In the genomic region with DNA sequence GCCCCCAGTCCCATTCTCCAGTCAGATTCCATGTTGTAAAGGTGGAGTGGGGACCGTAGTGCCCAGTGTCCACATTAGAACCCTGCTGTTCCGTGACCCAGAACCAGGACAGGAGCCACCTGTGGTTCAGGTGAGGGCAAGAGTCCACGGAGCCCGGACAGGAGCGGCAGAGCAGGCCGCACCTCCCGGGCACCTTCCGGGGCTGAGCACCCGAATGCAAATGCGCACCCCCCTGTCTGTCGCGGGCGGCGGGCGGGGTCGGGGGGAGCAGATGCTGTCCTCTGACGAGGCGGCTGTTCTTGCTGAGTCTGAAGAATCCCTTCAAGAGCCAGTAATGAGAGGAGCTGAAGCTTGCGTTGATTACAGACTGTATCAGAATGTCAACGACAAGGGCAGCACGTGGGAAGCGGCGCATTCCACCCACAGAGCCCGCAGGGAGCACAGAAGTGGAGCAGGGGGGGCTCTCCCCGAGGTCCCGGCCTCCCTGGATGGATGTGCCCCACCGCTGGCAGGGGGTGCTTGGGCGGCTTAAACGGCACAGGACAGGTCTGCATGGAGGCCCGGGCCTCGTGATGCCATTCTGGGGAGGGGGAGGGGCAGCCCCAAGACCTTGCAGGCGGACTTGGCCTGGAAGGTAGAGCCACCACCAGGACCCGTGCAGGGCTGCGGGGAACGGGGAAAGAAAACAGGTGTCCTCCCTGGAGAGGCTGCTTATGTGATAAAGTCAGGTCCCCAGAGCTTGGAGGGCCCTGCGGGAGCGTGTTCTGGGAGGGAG, we compare ENCODE assay signal across 16 cellular contexts.
DNase-seq lines count a peak whose midpoint lies in the region; ATAC-seq, FAIRE-seq and TF ChIP-seq lines count a peak whose summit lies in the region.
"Had no signal": no experiment of that assay in that cellular context is flagged by ENCODE, and none has a peak within 500 bp of the region (broad histone marks: within the 10 kb centered on the region; RNA-seq: fewer than 3 reads in every experiment).

No MANE protein-coding gene starts in this region.

- H3K4me3 ChIP-seq in right atrium auricular region (no peak overlapping the region), H1 (ENCODE audit: extremely low read depth in 1 of 4, insufficient read depth in 2 of 4, low read depth in 3 of 4, low read length in 4 of 4) (no peak overlapping the region), lung (no peak overlapping the region), vagina (no peak overlapping the region)
- H3K4me3 ChIP-seq: BLaER1 had no signal

- H4K91ac ChIP-seq in H1 (replicated peaks; ENCODE audit: insufficient read length, low read length): no peak overlapping the region

- no peak overlapping the region for H3K27ac Mint-ChIP-seq in HFFc6

- no peaks in the 10 kb centered on the region for H3K79me1 ChIP-seq in H1 (ENCODE audit: low read depth, low read length)

- H2BK12ac ChIP-seq in H1 (ENCODE audit: low read depth, low read length): no peak overlapping the region

- H2BK120ac ChIP-seq in H1 (replicated peaks; ENCODE audit: low read depth, low read length): no peak overlapping the region

- no peak overlapping the region for H2AK5ac ChIP-seq in H1 (ENCODE audit: low read depth, low read length)

- peak in 1 of 2 experiments; percentile 9; a peak in 1 of 4 replicates for TF ChIP-seq RAD21 in H1 (IDR thresholded peaks at IDR 0.05 in 1 of 2, conservative IDR thresholded peaks at IDR 0.05 in 1 of 2; ENCODE audit: low read depth in 2 of 2, low read length in 2 of 2)

- no peak overlapping the region for H3K23ac ChIP-seq in H1 (ENCODE audit: insufficient read length)

- H3K9me3 ChIP-seq in right atrium auricular region (peaks cover 0 to 10% of the 10 kb centered on the region in 2 donors), H1 (ENCODE audit: insufficient read depth in 2 of 2, low read depth in 1 of 2, low read length in 1 of 2) (no peaks in the 10 kb centered on the region), lung (ENCODE audit: control insufficient read depth in 2 of 2, insufficient read depth in 1 of 2, low read length in 1 of 2) (peaks cover 2 to 4% of the 10 kb centered on the region in 2 donors), vagina (no peaks in the 10 kb centered on the region)

- H3K4me3 Mint-ChIP-seq in HFFc6: no peak overlapping the region
- H3K4me3 Mint-ChIP-seq: CD8-positive, alpha-beta memory T cell had no signal

- H3K36me3 ChIP-seq in right atrium auricular region (no peaks in the 10 kb centered on the region), H1 (ENCODE audit: control insufficient read depth in 2 of 4, insufficient read depth in 4 of 4, low read length in 3 of 4) (no peaks in the 10 kb centered on the region), lung (ENCODE audit: control insufficient read depth in 2 of 2, insufficient read depth in 2 of 2, low read length in 2 of 2) (no peaks in the 10 kb centered on the region), vagina (no peaks in the 10 kb centered on the region)
- H3K36me3 ChIP-seq: BLaER1 had no signal

- POLR2A ChIA-PET in H1 (lab: Charles Lee; ENCODE audit: partially characterized antibody): no interaction called here

- TF ChIP-seq POLR2A in H1 (IDR thresholded peaks at IDR 0.05; ENCODE audit: control extremely low read depth in 1 of 2, low read depth in 2 of 2, low read length in 2 of 2) (no peak), vagina (IDR thresholded peaks at IDR 0.05) (no peak)

- TF ChIP-seq CTCF in right atrium auricular region (IDR thresholded peaks at IDR 0.05) (no peak), H1 (IDR thresholded peaks at IDR 0.05; ENCODE audit: control extremely low read depth in 1 of 3, insufficient read depth in 1 of 3, low read depth in 1 of 3, low read length in 3 of 3) (no peak), lung (IDR thresholded peaks at IDR 0.05; ENCODE audit: control extremely low read depth, extremely low read depth) (no peak), vagina (IDR thresholded peaks at IDR 0.05) (no peak), HFFc6 (IDR thresholded peaks at IDR 0.05) (no peak)

- 0 out of 2 replicates have a peak, but pooled peaks cover 2% of the 10 kb centered on the region for H3K27me3 Mint-ChIP-seq in HFFc6 (ENCODE audit: insufficient read depth)
- H3K27me3 Mint-ChIP-seq: CD8-positive, alpha-beta memory T cell had no signal

- no peak overlapping the region for H2BK5ac ChIP-seq in H1 (ENCODE audit: low read depth, low read length)

- H3K36me3 Mint-ChIP-seq in HFFc6 (ENCODE audit: low read depth): peaks cover 7% of the 10 kb centered on the region

- H3K9ac ChIP-seq in H1 (replicated peaks in 1 of 4; ENCODE audit: extremely low read depth in 1 of 4, low read depth in 3 of 4, low read length in 3 of 4): no peak overlapping the region
- H3K9ac ChIP-seq: BLaER1 had no signal

- H3K4me1 ChIP-seq in right atrium auricular region: no peaks in the 10 kb centered on the region
- H3K4me1 ChIP-seq in H1 (replicated peaks in 1 of 4; ENCODE audit: control insufficient read depth in 3 of 4, insufficient read depth in 4 of 4, low read length in 3 of 4): no peaks in the 10 kb centered on the region
- H3K4me1 ChIP-seq in lung (ENCODE audit: control insufficient read depth in 2 of 2, insufficient read depth in 2 of 2, low read length in 2 of 2): no peaks in the 10 kb centered on the region
- no peaks in the 10 kb centered on the region for H3K4me1 ChIP-seq in vagina
- H3K4me1 ChIP-seq: BLaER1, Caco-2 had no signal

- CTCF ChIA-PET in H1 (lab: Charles Lee; ENCODE audit: partially characterized antibody): no interaction called here

- ATAC-seq in left ventricle myocardium superior (no peak), lung (ENCODE audit: insufficient read depth, low FRiP score) (no peak)
- ATAC-seq: HepG2 had no signal

- H3K4me2 ChIP-seq in H1 (ENCODE audit: insufficient read depth in 1 of 2, low read depth in 2 of 2, low read length in 2 of 2): no peak overlapping the region
- H3K4me2 ChIP-seq: BLaER1 had no signal

- no peak for FAIRE-seq in H1 (lab: Jason Lieb, UNC)
- FAIRE-seq: H54, HepG2 had no signal

- WGBS in H1 (ENCODE audit: extremely low coverage in 1 of 2, insufficient coverage in 1 of 2, insufficient read length in 1 of 2, insufficient replicate concordance in 2 of 2, low coverage in 1 of 2, low lambda C conversion rate in 2 of 2, missing lambda C conversion rate in 1 of 2), 2 experiments: 95% methylated on average over 24 of the region's 37 CpGs; no CpG with 5 or more reads in 1 of the 2 experiments
- 88 to 92% methylated on average over 37 of the region's 37 CpGs for WGBS in lung, 2 donors

- intact Hi-C loops in left ventricle myocardium superior (cut with micrococcal nuclease): no loop called here
- intact Hi-C loops in vagina (cut with DNase I): no loop called here

- H3K23me2 ChIP-seq in H1 (ENCODE audit: low read depth, low read length): peaks cover 6% of the 10 kb centered on the region; the same call in 1 of the 2 replicates

- H3K56ac ChIP-seq in H1 (replicated peaks; ENCODE audit: insufficient read length, low read depth, low read length): no peak overlapping the region

- H3K27ac ChIP-seq in right atrium auricular region (no peak overlapping the region), H1 (ENCODE audit: low read depth, low read length) (no peak overlapping the region), lung (ENCODE audit: low read depth in 1 of 2, low read length in 1 of 2) (no peak overlapping the region), vagina (no peak overlapping the region)
- H3K27ac ChIP-seq: BLaER1 had no signal

- no peak overlapping the region for H3K4ac ChIP-seq in H1 (replicated peaks; ENCODE audit: insufficient read length, low read depth, low read length)

- no peaks in the 10 kb centered on the region for H3K4me1 Mint-ChIP-seq in HFFc6 (ENCODE audit: low read depth)
- H3K4me1 Mint-ChIP-seq: CD8-positive, alpha-beta memory T cell had no signal

- DNase-seq in right atrium auricular region (ENCODE audit: low spot score): peak; percentile 32
- no peak for DNase-seq in left ventricle myocardium superior
- peak in 1 of 2 experiments; percentile 42 for DNase-seq in H1 (ENCODE audit: low read depth in 1 of 2, low spot score in 2 of 2)
- DNase-seq in lung (ENCODE audit: low spot score): peak; percentile 27
- DNase-seq in vagina (ENCODE audit: extremely low spot score in 2 of 2): peak; percentile 74 to 80
- no peak for DNase-seq in ecto neural progenitor cell (ENCODE audit: low spot score)
- DNase-seq in HFFc6: no peak
- DNase-seq in HK-2 (ENCODE audit: unreplicated experiment): no peak
- DNase-seq: 8988T; AML-193; Caco-2; CD8-positive, alpha-beta memory T cell; GF-D8 had no signal

- no peak overlapping the region for H4K8ac ChIP-seq in H1 (ENCODE audit: extremely low read depth, insufficient read depth, low read length)

- H2BK15ac ChIP-seq in H1 (ENCODE audit: low read length): no peak overlapping the region

- no peak overlapping the region for H3K18ac ChIP-seq in H1 (ENCODE audit: extremely low read depth, low read length)

- no peak overlapping the region for H2AFZ ChIP-seq in H1 (ENCODE audit: low read length)

- no peak for TF ChIP-seq EP300 in H1 (IDR thresholded peaks at IDR 0.05; ENCODE audit: borderline replicate concordance in 1 of 2, low read depth in 2 of 2, low read length in 2 of 2)

- H4K20me1 ChIP-seq in H1 (replicated peaks in 1 of 2; ENCODE audit: control insufficient read depth in 1 of 2, insufficient read depth in 2 of 2, low read length in 2 of 2): peaks cover 0 to 2% of the 10 kb centered on the region in 2 experiments
- H4K20me1 ChIP-seq: BLaER1 had no signal

- H4K5ac ChIP-seq in H1 (ENCODE audit: insufficient read length, low read depth, low read length): no peak overlapping the region

- peaks cover 31% of the 10 kb centered on the region for H3K9me3 Mint-ChIP-seq in HFFc6
- H3K9me3 Mint-ChIP-seq: CD8-positive, alpha-beta memory T cell had no signal

- H2BK20ac ChIP-seq in H1 (ENCODE audit: low read length): no peak overlapping the region

- H3K27me3 ChIP-seq in right atrium auricular region (no peaks in the 10 kb centered on the region), H1 (replicated peaks in 1 of 4; ENCODE audit: control insufficient read depth in 3 of 4, extremely low read depth in 1 of 4, insufficient read depth in 3 of 4, low read length in 3 of 4) (no peaks in the 10 kb centered on the region), lung (ENCODE audit: control insufficient read depth, insufficient read depth) (no peaks in the 10 kb centered on the region), vagina (no peaks in the 10 kb centered on the region)
- H3K27me3 ChIP-seq: BLaER1 had no signal

- no peaks in the 10 kb centered on the region for H3K79me2 ChIP-seq in H1 (ENCODE audit: control insufficient read depth in 1 of 2, insufficient read depth in 2 of 2, low read length in 2 of 2)

- H3K14ac ChIP-seq in H1 (ENCODE audit: insufficient read length): no peak overlapping the region

TF ChIP-seq in H1, 55 proteins besides CTCF, POLR2A, EP300 and RAD21:
- TF ChIP-seq TBP (IDR thresholded peaks at IDR 0.05; ENCODE audit: low read depth, low read length) (0 out of 2 replicates have a peak, but pooled peaks have one; percentile 53), CREB1 (IDR thresholded peaks at IDR 0.05) (no peak)

Comparison
In these comparisons a context has a peak if more than half of its experiments do, and no peak if none do; other contexts are left out.
1. DNase-seq: peak in right atrium auricular region (single experiment), lung (single experiment) and vagina (2 of 2); none in left ventricle myocardium superior (single experiment), ecto neural progenitor cell (single experiment), HFFc6 (single experiment) and HK-2 (single experiment).